8 cellular contexts compared by ENCODE assay signal in the genomic region with DNA sequence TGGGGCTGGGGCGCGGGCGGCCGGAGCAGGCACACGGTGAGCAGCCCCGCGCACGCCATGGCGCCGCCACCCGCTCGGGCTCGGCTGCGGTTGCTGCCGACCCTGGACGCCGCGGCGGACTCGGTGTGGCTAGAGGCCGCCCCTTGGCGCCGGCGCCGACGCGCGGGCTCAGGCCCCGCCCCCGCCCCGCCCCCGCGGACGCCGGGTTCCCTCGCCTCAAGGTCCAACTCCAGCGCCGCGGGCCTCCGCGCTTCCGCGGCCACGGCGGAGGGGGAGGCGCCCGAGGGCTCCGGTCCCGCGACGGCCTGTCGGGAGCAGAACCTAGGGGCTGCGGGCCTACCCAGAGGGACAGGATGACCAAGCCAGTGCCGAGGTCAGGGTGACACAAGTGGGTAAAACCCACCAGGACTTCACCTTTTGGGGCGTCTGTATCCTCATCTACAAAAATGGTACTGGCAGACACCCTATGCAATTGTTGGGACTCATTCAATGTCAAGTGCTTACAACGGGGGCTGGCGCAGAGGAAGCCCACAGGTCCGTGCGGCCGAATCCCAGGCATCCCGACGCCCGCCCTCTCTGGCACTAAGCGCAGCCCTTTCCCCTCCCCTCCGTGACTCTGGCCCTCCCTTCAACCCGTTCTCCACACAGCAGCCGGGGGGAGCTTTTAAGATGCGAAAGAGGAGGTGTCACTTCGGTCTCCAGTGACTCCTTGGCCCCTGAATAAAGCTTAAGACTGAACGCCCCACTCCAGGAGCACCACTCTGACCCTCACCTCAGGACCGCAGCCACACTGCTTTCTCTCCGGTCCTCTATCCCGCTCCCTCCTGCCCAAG. TPM values are rescaled to one million over a fixed set of nuclear protein-coding genes. Genes with fewer than 3 reads are reported as not detected.
DNase-seq lines count a peak whose midpoint lies in the region; ATAC-seq, FAIRE-seq and TF ChIP-seq lines count a peak whose summit lies in the region.

A gene with protein sequence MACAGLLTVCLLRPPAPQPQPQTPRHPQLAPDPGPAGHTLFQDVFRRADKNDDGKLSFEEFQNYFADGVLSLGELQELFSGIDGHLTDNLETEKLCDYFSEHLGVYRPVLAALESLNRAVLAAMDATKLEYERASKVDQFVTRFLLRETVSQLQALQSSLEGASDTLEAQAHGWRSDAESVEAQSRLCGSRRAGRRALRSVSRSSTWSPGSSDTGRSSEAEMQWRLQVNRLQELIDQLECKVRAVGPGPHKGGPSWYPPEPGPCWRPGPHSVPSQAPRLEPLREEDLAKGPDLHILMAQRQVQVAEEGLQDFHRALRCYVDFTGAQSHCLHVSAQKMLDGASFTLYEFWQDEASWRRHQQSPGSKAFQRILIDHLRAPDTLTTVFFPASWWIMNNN (minus strand): TSS at position 135 of the 833 bp plus-strand sequence. CDS start 76 bp downstream, at position 59.

- intact Hi-C loops in HepG2 (cut with micrococcal nuclease; ENCODE audit: unreplicated experiment), result loop anchor here (1.0 to 5.0 kb wide), 3 partner anchors 11 to 323 kb away; partner anchors contain the start of gene ZNF341

- H3K4me1 ChIP-seq in HepG2 (ENCODE audit: insufficient read depth, low read length), result peaks cover 51% of the 10 kb centered on the region

- peaks cover 0 to 3% of the 10 kb centered on the region in 2 experiments; a peak in 1 of 5 replicates for H3K27me3 ChIP-seq in HepG2 (ENCODE audit: control insufficient read depth in 1 of 2, insufficient read depth in 2 of 2, low read length in 2 of 2)

- H3K27ac ChIP-seq in HepG2 (ENCODE audit: extremely low read length, insufficient read depth, low read length), result peak within 1 kb of the TSS; percentile 81

- H3K4me2 ChIP-seq in HepG2 (ENCODE audit: low read depth, low read length), result peak within 1 kb of the TSS; percentile 93

- H3K9me3 ChIP-seq in HepG2 (ENCODE audit: low read length), result no peaks in the 10 kb centered on the region

- TF ChIP-seq POLR2A in HepG2 (IDR thresholded peaks at IDR 0.05; ENCODE audit: insufficient read depth in 1 of 2, low read depth in 2 of 2, low read length in 2 of 2), result peak; percentile 68 to 92

- FAIRE-seq in HepG2 (lab: Jason Lieb, UNC), result peak; percentile 28

- H3K36me3 ChIP-seq in HepG2 (replicated peaks in 1 of 2; ENCODE audit: control insufficient read depth in 1 of 2, insufficient read depth in 2 of 2, low read length in 2 of 2), result peaks cover 7 to 49% of the 10 kb centered on the region in 2 experiments

- peak; percentile 57 for TF ChIP-seq CTCF in HepG2 (CRISPR knock-in tag; IDR thresholded peaks at IDR 0.05)

- 0 out of 2 replicates have a peak, but pooled peaks cover 3% of the 10 kb centered on the region for H4K20me1 ChIP-seq in HepG2 (ENCODE audit: insufficient read depth, low read length)

- peak within 1 kb of the TSS; percentile 94 for H3K9ac ChIP-seq in HepG2 (ENCODE audit: insufficient read depth, low read depth, low read length)

- peaks cover 24% of the 10 kb centered on the region for H3K79me2 ChIP-seq in HepG2 (ENCODE audit: insufficient read depth, low read length)

- peak; percentile 80 for TF ChIP-seq RAD21 in HepG2 (CRISPR knock-in tag; IDR thresholded peaks at IDR 0.05)

- TF ChIP-seq EP300 in HepG2 (IDR thresholded peaks at IDR 0.05; ENCODE audit: low read depth in 2 of 2, low read length in 2 of 2) (0 out of 4 replicates have a peak, but pooled peaks of 1 of the 2 experiments have one; percentile 18), HepG2 (CRISPR knock-in tag; IDR thresholded peaks at IDR 0.05; ENCODE audit: borderline replicate concordance) (peak; percentile 41; the same call in 1 of the 2 replicates)

- H2AFZ ChIP-seq in HepG2 (ENCODE audit: low read length), result peak within 1 kb of the TSS; percentile 75

- WGBS in HepG2 (ENCODE audit: low lambda C conversion rate), result 4% methylated on average over 43 of the region's 73 CpGs

- CTCF ChIA-PET in HepG2 (lab: Yijun Ruan, JAX; ENCODE audit: low intra/inter-chr PET ratio, low total read pairs), result no interaction called here

- peak; percentile 80 for ATAC-seq in HG02885 (IDR thresholded peaks at IDR 0.05; ENCODE audit: poor library complexity, unreplicated experiment)
- peak; percentile 81 for ATAC-seq in HepG2

- in situ Hi-C loops in HepG2 (cut with HindIII; ENCODE audit: extremely low pct_ligation_motif_present, low pct_unique_long_range_greater_than_20kb), result no loop called here

- DNase-seq in NCI-H187 (lab: John Stamatoyannopoulos, UW) (peak; percentile 44 to 68), NCI-H187 treated with DMSO at 0.1 percent for 48 hours (lab: John Stamatoyannopoulos, UW) (no peak), NCI-H446 (lab: John Stamatoyannopoulos, UW) (peak; percentile 43 to 82), dermis blood vessel endothelial cell (peak; percentile 80), HepG2 (ENCODE audit: low spot score) (peak; percentile 82)
- peak; percentile 37 to 53 for DNase-seq in activated CD4-positive, alpha-beta T cell treated with anti-CD3 and anti-CD28 coated beads for 4 hours
- peak; percentile 58 for DNase-seq in stimulated activated CD4-positive, alpha-beta T cell treated with anti-CD3 and anti-CD28 coated beads, Interleukin-4, amount 100 ng/mL, for 24 hours

- POLR2A ChIA-PET in HepG2 (lab: Yijun Ruan, JAX), result interaction anchor here (0.5 to 2.6 kb wide), 10 partner anchors 9 to 322 kb away, joined by 3 to 16 read pairs (median 5); partner anchors contain the start of genes ACTL10, SNTA1 and ZNF341

- TSS peak; percentile 84 for BruUV-seq in HepG2 (replicated peaks; lab: Mats Ljungman, UMichigan)

- H3K4me3 ChIP-seq in HepG2 (replicated peaks in 1 of 3; ENCODE audit: insufficient read depth in 1 of 3, low read depth in 2 of 3, low read length in 3 of 3), result peak within 1 kb of the TSS; percentile 81 to 96 (median 96)

TF ChIP-seq in HepG2, 621 proteins besides CTCF, POLR2A, EP300 and RAD21 (continues in another document):
- no peak for TF ChIP-seq TRIM22 (IDR thresholded peaks at IDR 0.05)
- 0 out of 2 replicates have a peak, but pooled peaks have one; percentile 74 for TF ChIP-seq ZNF556 (CRISPR knock-in tag; IDR thresholded peaks at IDR 0.05; ENCODE audit: borderline replicate concordance)
- no peak for TF ChIP-seq SMAD9 (CRISPR knock-in tag; IDR thresholded peaks at IDR 0.05)
- TF ChIP-seq, protein P1, sequence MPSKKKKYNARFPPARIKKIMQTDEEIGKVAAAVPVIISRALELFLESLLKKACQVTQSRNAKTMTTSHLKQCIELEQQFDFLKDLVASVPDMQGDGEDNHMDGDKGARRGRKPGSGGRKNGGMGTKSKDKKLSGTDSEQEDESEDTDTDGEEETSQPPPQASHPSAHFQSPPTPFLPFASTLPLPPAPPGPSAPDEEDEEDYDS (CRISPR knock-in tag; IDR thresholded peaks at IDR 0.05), result no peak

RNA-seq across cellular contexts. Expression of the gene that starts here (rescaled TPM):
- total RNA-seq in dermis blood vessel endothelial cell, result 10.2 and 12.4 TPM in 2 replicates
- total RNA-seq in HepG2 (2016; rRNA removed; fragmentation: Illumina TruSeq; extraction: Trizol), result 26.4 and 61.5 TPM in 2 replicates
- 43.9 and 46.0 TPM in 2 replicates for total RNA-seq in HepG2 (2016; cell fraction: cytosol; rRNA removed; fragmentation: Illumina TruSeq; extraction: Trizol; ENCODE audit: low read depth)
- 23.2 and 62.1 TPM in 2 replicates for total RNA-seq in HepG2 (2016; cell fraction: insoluble cytoplasmic fraction; rRNA removed; fragmentation: Illumina TruSeq; extraction: Trizol)
- 62.7 and 67.8 TPM in 2 replicates for total RNA-seq in HepG2 (2016; cell fraction: membrane; rRNA removed; fragmentation: Illumina TruSeq; extraction: Trizol)
- total RNA-seq in HepG2 (2016; cell fraction: nucleus; rRNA removed; fragmentation: Illumina TruSeq; extraction: Trizol), result 71.4 and 86.1 TPM in 2 replicates
- polyA plus RNA-seq in HepG2 (2011; rRNA removed), result 65.5 and 81.8 TPM in 2 replicates
- polyA plus RNA-seq in HepG2 (2011; cell fraction: cytosol; rRNA removed), result 30.3 and 70.4 TPM in 2 replicates
- polyA plus RNA-seq in HepG2 (2011; cell fraction: nucleus; rRNA removed), result 585 and 688 TPM in 2 replicates
- 32.0 and 41.2 TPM in 2 replicates for polyA plus RNA-seq in HepG2 (2012)
- polyA plus RNA-seq in HepG2 (2016; cell fraction: cytosol; fragmentation: Illumina TruSeq; extraction: Trizol; ENCODE audit: low read depth), result 18.6 and 21.1 TPM in 2 replicates
- polyA plus RNA-seq in HepG2 (2016; cell fraction: insoluble cytoplasmic fraction; fragmentation: Illumina TruSeq; extraction: Trizol; ENCODE audit: low read depth), result 21.8 and 29.6 TPM in 2 replicates
- polyA plus RNA-seq in HepG2 (2016; cell fraction: membrane; fragmentation: Illumina TruSeq; extraction: Trizol; ENCODE audit: low read depth), result 29.2 TPM in 2 replicates
- 161 and 163 TPM in 2 replicates for polyA plus RNA-seq in HepG2 (2016; cell fraction: nucleus; fragmentation: Illumina TruSeq; extraction: Trizol; ENCODE audit: insufficient read depth, low read depth)
- polyA minus RNA-seq in HepG2 (2011; rRNA and poly(A)+ RNA removed; ENCODE audit: low replicate concordance), result 148 and 154 TPM in 2 replicates
- polyA minus RNA-seq in HepG2 (2011; cell fraction: cytosol; rRNA and poly(A)+ RNA removed), result 27.1 and 33.2 TPM in 2 replicates
- polyA minus RNA-seq in HepG2 (2011; cell fraction: nucleus; rRNA and poly(A)+ RNA removed), result 103 and 112 TPM in 2 replicates
